8 cellular contexts compared by ENCODE assay signal in the genomic region with DNA sequence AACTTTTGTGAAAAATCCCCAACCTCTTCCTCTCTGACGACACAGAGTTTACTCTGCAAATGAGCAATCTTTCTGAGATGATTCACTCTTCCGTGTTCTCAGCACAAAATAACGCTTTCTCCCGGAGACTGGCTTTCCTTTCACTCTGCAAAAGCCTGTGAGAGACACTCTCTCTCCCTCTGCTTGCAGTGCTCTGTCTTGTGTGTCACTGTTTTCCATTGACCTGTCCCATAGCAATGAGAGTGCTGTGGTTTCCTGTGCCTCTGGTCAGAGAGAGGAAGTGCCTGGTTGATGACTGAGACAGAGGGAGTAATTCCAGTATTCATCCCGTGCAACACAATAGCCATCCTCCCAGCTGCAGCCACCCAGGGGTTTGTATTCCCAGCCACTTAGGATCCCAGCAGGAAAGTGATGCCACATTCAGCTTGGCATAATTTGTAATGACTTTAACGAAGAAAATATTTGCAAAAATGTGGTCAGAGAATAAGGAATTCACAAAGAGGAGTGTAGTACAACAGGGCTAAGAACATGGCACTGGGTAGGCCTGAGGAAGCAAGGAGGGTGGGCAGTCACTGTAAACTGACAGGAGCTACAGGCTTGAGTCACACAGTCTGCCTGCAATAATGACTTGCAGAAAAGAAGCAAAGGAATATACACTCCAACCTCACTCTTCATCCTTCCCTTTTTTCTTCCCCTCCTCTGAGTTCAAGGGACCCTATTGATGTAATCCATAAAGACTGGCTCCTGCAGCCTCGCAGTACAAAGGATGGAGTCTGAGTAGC.
DNase-seq lines count a peak whose midpoint lies in the region; ATAC-seq and TF ChIP-seq lines count a peak whose summit lies in the region.

No MANE protein-coding gene starts in this region.

- no peak overlapping the region for H3K9ac ChIP-seq in NT2/D1 (ENCODE audit: insufficient read length, low read depth)

- H3K9me3 Mint-ChIP-seq in naive thymus-derived CD4-positive, alpha-beta T cell = no peaks in the 10 kb centered on the region

- peak; percentile 80 for DNase-seq in AG08396 (ENCODE audit: low spot score)
- peak; percentile 33 for DNase-seq in NT2/D1 (ENCODE audit: low read depth, low spot score)
- no peak for DNase-seq in coronary artery (ENCODE audit: low spot score)
- DNase-seq in naive thymus-derived CD4-positive, alpha-beta T cell = peak in 1 of 9 donors; percentile 22
- DNase-seq in NCI-H1436 (lab: John Stamatoyannopoulos, UW) = no peak
- DNase-seq in activated CD8-positive, alpha-beta memory T cell treated with anti-CD3 and anti-CD28 coated beads for 24 hours = no peak

- H3K27me3 ChIP-seq in NT2/D1 (ENCODE audit: insufficient read depth, insufficient read length) = no peaks in the 10 kb centered on the region
- H3K27me3 ChIP-seq in naive thymus-derived CD4-positive, alpha-beta T cell (ENCODE audit: control insufficient read depth in 2 of 2, insufficient read depth in 2 of 2, low read length in 2 of 2) = no peaks in the 10 kb centered on the region

- no peak overlapping the region for H3K4me3 ChIP-seq in NT2/D1 (ENCODE audit: insufficient read length, low read depth)
- H3K4me3 ChIP-seq in coronary artery = peak overlapping the region; percentile 6
- no peak overlapping the region for H3K4me3 ChIP-seq in naive thymus-derived CD4-positive, alpha-beta T cell (ENCODE audit: low read length)

- POLR2A ChIA-PET in naive thymus-derived CD4-positive, alpha-beta T cell (lab: Charles Lee) = no interaction called here

- H3K27ac Mint-ChIP-seq in naive thymus-derived CD4-positive, alpha-beta T cell = peak overlapping the region in 1 of 9 donors; percentile 15

- intact Hi-C loops in naive thymus-derived CD4-positive, alpha-beta T cell (cut with micrococcal nuclease) = no loop called here

- ATAC-seq in GM18520 (IDR thresholded peaks at IDR 0.05; ENCODE audit: unreplicated experiment) (peak; percentile 79), HG02938 (IDR thresholded peaks at IDR 0.05; ENCODE audit: unreplicated experiment) (peak; percentile 69)
- ATAC-seq in naive thymus-derived CD4-positive, alpha-beta T cell = peak; percentile 31

- TF ChIP-seq CTCF in coronary artery (IDR thresholded peaks at IDR 0.05) = no peak

- H3K36me3 ChIP-seq in NT2/D1 (ENCODE audit: insufficient read depth, insufficient read length, low read length) = no peaks in the 10 kb centered on the region
- H3K36me3 ChIP-seq in naive thymus-derived CD4-positive, alpha-beta T cell (ENCODE audit: control insufficient read depth in 2 of 3, insufficient read depth in 3 of 3, low read length in 3 of 3) = no peaks in the 10 kb centered on the region

- peak overlapping the region in 1 of 2 donors; percentile 9 for H3K27ac ChIP-seq in coronary artery
- no peak overlapping the region for H3K27ac ChIP-seq in naive thymus-derived CD4-positive, alpha-beta T cell (ENCODE audit: low read depth, low read length)

- no peaks in the 10 kb centered on the region for H3K9me3 ChIP-seq in NT2/D1 (ENCODE audit: insufficient read depth, low read length)
- H3K9me3 ChIP-seq in naive thymus-derived CD4-positive, alpha-beta T cell (ENCODE audit: control insufficient read depth in 2 of 3, low read length in 3 of 3) = no peaks in the 10 kb centered on the region

- CTCF ChIA-PET in naive thymus-derived CD4-positive, alpha-beta T cell (lab: Charles Lee) = interaction anchor here (0.8 kb wide), 1 partner anchor 12 kb away, joined by 3 read pairs; no protein-coding TSS in a partner anchor

- peak overlapping the region in 1 of 10 donors; percentile 39 for H3K4me3 Mint-ChIP-seq in naive thymus-derived CD4-positive, alpha-beta T cell

- no peaks in the 10 kb centered on the region for H3K36me3 Mint-ChIP-seq in naive thymus-derived CD4-positive, alpha-beta T cell

- H3K4me1 ChIP-seq in NT2/D1 (ENCODE audit: insufficient read depth, insufficient read length) = no peaks in the 10 kb centered on the region
- H3K4me1 ChIP-seq in naive thymus-derived CD4-positive, alpha-beta T cell (ENCODE audit: control insufficient read depth in 2 of 2, insufficient read depth in 2 of 2, low read length in 2 of 2) = no peaks in the 10 kb centered on the region

- H3K27me3 Mint-ChIP-seq in naive thymus-derived CD4-positive, alpha-beta T cell = peaks cover 0 to 9% (median 0%) of the 10 kb centered on the region in 5 donors

- H3K4me1 Mint-ChIP-seq in naive thymus-derived CD4-positive, alpha-beta T cell = peaks cover 0 to 9% (median 0%) of the 10 kb centered on the region in 7 donors

Comparison
In these comparisons a context has a peak if more than half of its experiments do, and no peak if none do; other contexts are left out.
1. DNase-seq: peak in AG08396 (single experiment) and NT2/D1 (single experiment); none in coronary artery (single experiment), NCI-H1436 (single experiment) and activated CD8-positive, alpha-beta memory T cell treated with anti-CD3 and anti-CD28 coated beads for 24 hours (single experiment).
2. Peak in every context shown above with its lines, with median percentiles within 50 percentile points of each other: ATAC-seq.